ENCODE assay signal across 8 cellular contexts in genomic region chr11:123479048-123479837, GRCh38. TPM values are rescaled to one million over a fixed set of nuclear protein-coding genes. Genes with fewer than 3 reads are reported as not detected.
DNase-seq lines count a peak whose midpoint lies in the region; ATAC-seq and TF ChIP-seq lines count a peak whose summit lies in the region.

No MANE protein-coding gene starts in this region.

- POLR2A ChIA-PET in activated naive CD8-positive, alpha-beta T cell treated with anti-CD3 and anti-CD28 coated beads, Interleukin-2, amount 10 ng/mL, durations not matched to agents 7 days and 5 days (lab: Charles Lee) = interaction anchor here (0.8 to 3.0 kb wide), 4 partner anchors 44 to 178 kb away, joined by 3 to 10 read pairs (median 4); no protein-coding TSS in a partner anchor

- H3K27me3 Mint-ChIP-seq in activated naive CD8-positive, alpha-beta T cell treated with anti-CD3 and anti-CD28 coated beads, Interleukin-2, amount 10 ng/mL, durations not matched to agents 7 days and 5 days = no peaks in the 10 kb centered on the region

- peaks cover 16% of the 10 kb centered on the region for H3K36me3 Mint-ChIP-seq in activated naive CD8-positive, alpha-beta T cell treated with anti-CD3 and anti-CD28 coated beads, Interleukin-2, amount 10 ng/mL, durations not matched to agents 7 days and 5 days

- peak overlapping the region; percentile 43 for H3K4me3 Mint-ChIP-seq in activated naive CD8-positive, alpha-beta T cell treated with anti-CD3 and anti-CD28 coated beads, Interleukin-2, amount 10 ng/mL, durations not matched to agents 7 days and 5 days

- ATAC-seq in GM21381 (IDR thresholded peaks at IDR 0.05; ENCODE audit: unreplicated experiment) (peak; percentile 70), HG03432 (IDR thresholded peaks at IDR 0.05; ENCODE audit: unreplicated experiment) (peak; percentile 73)
- ATAC-seq in activated naive CD8-positive, alpha-beta T cell treated with anti-CD3 and anti-CD28 coated beads, Interleukin-2, amount 10 ng/mL, durations not matched to agents 7 days and 5 days (ENCODE audit: low read depth) = no peak

- H3K9me3 Mint-ChIP-seq in activated naive CD8-positive, alpha-beta T cell treated with anti-CD3 and anti-CD28 coated beads, Interleukin-2, amount 10 ng/mL, durations not matched to agents 7 days and 5 days = no peaks in the 10 kb centered on the region

- peaks cover 53% of the 10 kb centered on the region for H3K4me1 Mint-ChIP-seq in activated naive CD8-positive, alpha-beta T cell treated with anti-CD3 and anti-CD28 coated beads, Interleukin-2, amount 10 ng/mL, durations not matched to agents 7 days and 5 days

- H3K4me3 ChIP-seq in GM12864 (ENCODE audit: low read depth, low read length) = peak overlapping the region; percentile 38

- TF ChIP-seq CTCF in GM12864 (IDR thresholded peaks at IDR 0.05; ENCODE audit: low read depth, low read length, missing control alignments) = peak; percentile 11

- peak; percentile 69 for DNase-seq in GM12864 (ENCODE audit: low read depth)
- no peak for DNase-seq in activated naive CD8-positive, alpha-beta T cell treated with anti-CD3 and anti-CD28 coated beads, Interleukin-2, amount 10 ng/mL, durations not matched to agents 7 days and 5 days
- no peak for DNase-seq in islet precursor cell
- DNase-seq in mucosa of gallbladder (ENCODE audit: low spot score) = no peak
- no peak for DNase-seq in activated naive CD4-positive, alpha-beta T cell treated with Interleukin-2 at 50 U/mL for 16 hours
- no peak for DNase-seq in SW 1271 (lab: John Stamatoyannopoulos, UW)

- peak overlapping the region; percentile 18 for H3K27ac Mint-ChIP-seq in activated naive CD8-positive, alpha-beta T cell treated with anti-CD3 and anti-CD28 coated beads, Interleukin-2, amount 10 ng/mL, durations not matched to agents 7 days and 5 days

RNA-seq across cellular contexts. Expression of gene GRAMD1B, which starts 49.2 kb away (rescaled TPM):
- total RNA-seq in activated naive CD8-positive, alpha-beta T cell treated with anti-CD3 and anti-CD28 coated beads, Interleukin-2, amount 10 ng/mL, durations not matched to agents 7 days and 5 days = 10 to 100 TPM; 30.3 to 36.2 TPM
- 118 TPM for total RNA-seq in mucosa of gallbladder
